In genomic region chr3:55483196-55484095, GRCh38 we compare ENCODE assay signal across 14 cellular contexts. TPM values are rescaled to one million over a fixed set of nuclear protein-coding genes. Genes with fewer than 3 reads are reported as not detected.
DNase-seq lines count a peak whose midpoint lies in the region; ATAC-seq, FAIRE-seq and TF ChIP-seq lines count a peak whose summit lies in the region.
"Had no signal": no experiment of that assay in that cellular context is flagged by ENCODE, and none has a peak within 500 bp of the region (broad histone marks: within the 10 kb centered on the region; RNA-seq: fewer than 3 reads in every experiment).

No MANE protein-coding gene starts in this region.

- no peak overlapping the region for H3K9ac ChIP-seq in trophoblast cell (ENCODE audit: low read length)

- H2AK5ac ChIP-seq in trophoblast cell (ENCODE audit: low read length), result peak overlapping the region; percentile 12

- peaks cover 27% of the 10 kb centered on the region for H3K79me2 ChIP-seq in trophoblast cell (ENCODE audit: control insufficient read depth, insufficient read depth, low read length, poor library complexity)

- H3K4ac ChIP-seq in trophoblast cell (ENCODE audit: low read depth, low read length), result no peak overlapping the region

- H3K27ac ChIP-seq in trophoblast cell (ENCODE audit: low read depth, low read length), result no peak overlapping the region
- H3K27ac ChIP-seq: SJCRH30 had no signal

- H3K27me3 ChIP-seq in trophoblast cell (ENCODE audit: insufficient read depth, low read length), result peaks cover 8% of the 10 kb centered on the region
- H3K27me3 ChIP-seq: SJCRH30 had no signal

- peak overlapping the region; percentile 10 for H3K18ac ChIP-seq in trophoblast cell (ENCODE audit: low read length)

- peak overlapping the region; percentile 30 for H3K14ac ChIP-seq in trophoblast cell (ENCODE audit: low read length)

- H3K4me3 ChIP-seq in WI38 (ENCODE audit: low read depth, low read length) (peak overlapping the region; percentile 90), fibroblast of villous mesenchyme (ENCODE audit: low read depth, low read length) (peak overlapping the region; percentile 92), trophoblast cell (ENCODE audit: low read depth, low read length) (peak overlapping the region; percentile 19)

- CTCF ChIA-PET in GM10248 (lab: Yijun Ruan, JAX), result interaction anchor here (1.1 to 5.5 kb wide), 4 partner anchors 238 to 768 kb away, joined by 3 to 43 read pairs (median 16); no protein-coding TSS in a partner anchor

- H3K9me3 ChIP-seq in trophoblast cell (ENCODE audit: insufficient read depth, low read depth, low read length), result peaks cover 1% of the 10 kb centered on the region
- H3K9me3 ChIP-seq: SJCRH30 had no signal

- H4K8ac ChIP-seq in trophoblast cell (ENCODE audit: low read depth, low read length), result peak overlapping the region; percentile 8

- no peak for FAIRE-seq in GM12891 (lab: Jason Lieb, UNC)

- no peak for TF ChIP-seq POLR2A in GM12891 (IDR thresholded peaks at IDR 0.05; ENCODE audit: low read depth, low read length)

- DNase-seq in GM10248 (ENCODE audit: extremely low spot score) (peak; percentile 25), fibroblast of villous mesenchyme (ENCODE audit: low read depth) (peak; percentile 33), trophoblast cell (no peak), GM12891 (ENCODE audit: insufficient read length, low spot score) (no peak), omental fat pad (ENCODE audit: low spot score) (no peak), H4 (ENCODE audit: low spot score) (no peak)
- DNase-seq: activated CD8-positive, alpha-beta memory T cell treated with anti-CD3 and anti-CD28 coated beads, Interleukin-2, amount 50 U/mL, for 4 hours; NCI-H524; nucleus accumbens; SJCRH30; stimulated activated CD4-positive, alpha-beta T cell treated with anti-CD3 and anti-CD28 coated beads, Interleukin-2, amount 100 ng/mL, for 24 hours; stimulated activated naive B cell treated with anti-CD40 and anti-IgM and Interleukin-4, amounts not matched to agents 10 μg/mL and 1 μg/mL and 100 μg/mL, for 72 hours had no signal

- H2BK12ac ChIP-seq in trophoblast cell (ENCODE audit: low read length), result peak overlapping the region; percentile 10

- peak overlapping the region; percentile 59 for H3K4me2 ChIP-seq in trophoblast cell (ENCODE audit: low read length)

- no peak overlapping the region for H3K23ac ChIP-seq in trophoblast cell (ENCODE audit: low read length)

- no peak for ATAC-seq in omental fat pad (ENCODE audit: low FRiP score)
- no peak for ATAC-seq in GM18858 (IDR thresholded peaks at IDR 0.05; ENCODE audit: unreplicated experiment)
- ATAC-seq: stimulated activated naive B cell treated with anti-CD40 and anti-IgM and Interleukin-4, amounts not matched to agents 10 μg/mL and 1 μg/mL and 100 μg/mL, for 72 hours had no signal

- H4K12ac ChIP-seq in trophoblast cell (ENCODE audit: low read depth, low read length), result no peak overlapping the region

- H2AFZ ChIP-seq in trophoblast cell (ENCODE audit: insufficient read depth, low read length, poor library complexity), result no peak overlapping the region

- POLR2A ChIA-PET in GM10248 (lab: Yijun Ruan, JAX), result no interaction called here

- peaks cover 29 to 34% of the 10 kb centered on the region in 2 experiments for H3K4me1 ChIP-seq in trophoblast cell (ENCODE audit: control insufficient read depth in 1 of 2, insufficient read depth in 2 of 2, low read length in 2 of 2)
- H3K4me1 ChIP-seq: SJCRH30 had no signal

- peak overlapping the region; percentile 71 for H4K91ac ChIP-seq in trophoblast cell (ENCODE audit: low read depth, low read length)

- no peak overlapping the region for H2BK120ac ChIP-seq in trophoblast cell (ENCODE audit: insufficient read depth, low read length, poor library complexity)

- no peak overlapping the region for H2BK5ac ChIP-seq in trophoblast cell (ENCODE audit: low read depth, low read length, poor library complexity)

- peaks cover 2 to 8% of the 10 kb centered on the region in 2 experiments for H3K36me3 ChIP-seq in trophoblast cell (ENCODE audit: control insufficient read depth in 1 of 2, insufficient read depth in 2 of 2, low read length in 2 of 2)

- TF ChIP-seq CTCF in GM10248 (IDR thresholded peaks at IDR 0.05; ENCODE audit: control extremely low read depth, extremely low read depth, low read depth, missing control alignments) (no peak), WI38 (IDR thresholded peaks at IDR 0.05; ENCODE audit: low read depth, low read length) (no peak), fibroblast of villous mesenchyme (IDR thresholded peaks at IDR 0.05; ENCODE audit: insufficient read depth, low read depth, low read length) (no peak), omental fat pad (IDR thresholded peaks at IDR 0.05) (no peak)

- no CpG with 5 or more reads among the region's 40 CpGs for WGBS in trophoblast cell (ENCODE audit: extremely low coverage, insufficient coverage, insufficient read length)

- H3K79me1 ChIP-seq in trophoblast cell (ENCODE audit: low read length), result peaks cover 40% of the 10 kb centered on the region

TF ChIP-seq in GM12891, 5 proteins besides CTCF, POLR2A, EP300 and RAD21:
- no peak for TF ChIP-seq TAF1 (IDR thresholded peaks at IDR 0.05; ENCODE audit: low read depth, low read length)
- TF ChIP-seq SPI1 (IDR thresholded peaks at IDR 0.05; ENCODE audit: low read depth, low read length), result no peak
- no peak for TF ChIP-seq POLR2AphosphoS5 (IDR thresholded peaks at IDR 0.05; ENCODE audit: low read depth, low read length)
- no peak for TF ChIP-seq PAX5 (IDR thresholded peaks at IDR 0.05; ENCODE audit: insufficient read depth, low read length, severe bottlenecking)
- no peak for TF ChIP-seq POU2F2 (IDR thresholded peaks at IDR 0.05; ENCODE audit: low read depth, low read length)

RNA-seq across cellular contexts. Expression of gene WNT5A, which starts 3.7 kb away (rescaled TPM):
- total RNA-seq in fibroblast of villous mesenchyme (1,105 and 1,763 TPM in 2 replicates), omental fat pad (10 to 100 TPM in 2 of 4 donors, 1 to 10 TPM in 2; 2.5 to 52.0 (median 7.3) TPM)
- polyA plus RNA-seq in trophoblast cell (2013), result 23.1 and 23.3 TPM in 2 replicates
- polyA plus RNA-seq in GM12891 (2012; ENCODE audit: low read depth, missing spikeins), result 0.01 TPM
- total RNA-seq in H4 (2014; rRNA removed; shearing (Covaris generic)), result 40.8 and 63.3 TPM in 2 replicates

Comparison
In these comparisons a context has a peak if more than half of its experiments do, and no peak if none do; other contexts are left out.
1. DNase-seq: peak in GM10248 (single experiment) and fibroblast of villous mesenchyme (single experiment); none in trophoblast cell (0 of 2), GM12891 (single experiment), omental fat pad (single experiment) and H4 (single experiment).
2. H3K4me3 ChIP-seq: peak in every context shown above with its lines; median percentile 92 in fibroblast of villous mesenchyme; 90 in WI38; 19 in trophoblast cell.
3. RNA of gene WNT5A, which starts 3.7 kb away (total RNA-seq): 1,105 to 1,763 TPM in fibroblast of villous mesenchyme; 40.8 to 63.3 TPM in H4 and 2.5 to 52.0 TPM in omental fat pad; every median in the first group is over 10 times any median in the second.